15 cellular contexts compared by ENCODE assay signal in genomic region chr9:87581513-87581912, GRCh38.
DNase-seq lines count a peak whose midpoint lies in the region; ATAC-seq, FAIRE-seq and TF ChIP-seq lines count a peak whose summit lies in the region.
"Had no signal": no experiment of that assay in that cellular context is flagged by ENCODE, and none has a peak within 500 bp of the region (broad histone marks: within the 10 kb centered on the region; RNA-seq: fewer than 3 reads in every experiment).

No MANE protein-coding gene starts in this region.

- no peak overlapping the region for H3K56ac ChIP-seq in H9 (ENCODE audit: insufficient read length, low read depth, low read length)

- H3K9me3 Mint-ChIP-seq in chondrocyte (ENCODE audit: low read depth) (no peaks in the 10 kb centered on the region), H9 (no peaks in the 10 kb centered on the region)
- H3K9me3 Mint-ChIP-seq: activated T-cell treated with anti-CD3 and anti-CD28 coated beads, Interleukin-2, amount 50 U/mL, for 72 hours had no signal

- H3K27me3 ChIP-seq in HAP-1 (ENCODE audit: low read depth) (no peaks in the 10 kb centered on the region), H9 (ENCODE audit: insufficient read depth, low read length) (no peaks in the 10 kb centered on the region)
- H3K27me3 ChIP-seq: BLaER1 treated with 17β-estradiol and CSF1 and Interleukin-3, amounts not matched to agents 10 nM and 100 nM; brain microvascular endothelial cell had no signal

- peak; percentile 94 for ATAC-seq in sciatic nerve
- ATAC-seq: activated T-cell treated with anti-CD3 and anti-CD28 coated beads, Interleukin-2, amount 50 U/mL, for 72 hours had no signal

- H3K36me3 ChIP-seq in kidney (ENCODE audit: control insufficient read depth in 1 of 2, insufficient read depth in 2 of 2, low read length in 2 of 2) = no peaks in the 10 kb centered on the region
- no peaks in the 10 kb centered on the region for H3K36me3 ChIP-seq in HAP-1 (replicated peaks)
- H3K36me3 ChIP-seq: BLaER1 treated with 17β-estradiol and CSF1 and Interleukin-3, amounts not matched to agents 10 nM and 100 nM; brain microvascular endothelial cell had no signal

- TF ChIP-seq CTCF in chondrocyte (IDR thresholded peaks at IDR 0.05) (no peak), kidney (IDR thresholded peaks at IDR 0.05; ENCODE audit: borderline replicate concordance, extremely low read depth, insufficient read depth) (no peak), H9 (conservative IDR thresholded peaks at IDR 0.05) (no peak)

- peak; percentile 27 for DNase-seq in KBM-7
- DNase-seq in chondrocyte (ENCODE audit: low spot score) = no peak
- DNase-seq in kidney = no peak
- no peak for DNase-seq in sciatic nerve (ENCODE audit: low spot score)
- DNase-seq in pons (ENCODE audit: low spot score) = no peak
- DNase-seq in HAP-1 (ENCODE audit: low spot score in 2 of 2) = no peak
- DNase-seq in H9 = no peak
- no peak for DNase-seq in activated naive CD4-positive, alpha-beta T cell treated with anti-CD3 and anti-CD28 coated beads, Interleukin-2, amount 50 U/mL, for 16 hours
- DNase-seq: activated CD4-positive, CD25-positive, alpha-beta regulatory T cell; activated T-cell treated with anti-CD3 and anti-CD28 coated beads, Interleukin-2, amount 50 U/mL, for 72 hours; brain microvascular endothelial cell; NCI-H345; retina; SHP77 had no signal

- H3K23me2 ChIP-seq in H9 (ENCODE audit: insufficient read length, low read depth, low read length, poor library complexity, severe bottlenecking) = no peaks in the 10 kb centered on the region

- no peak overlapping the region for H3K4ac ChIP-seq in H9 (ENCODE audit: low read depth, low read length)

- no CpG with 5 or more reads among the region's 3 CpGs for WGBS in H9 (ENCODE audit: extremely low coverage, insufficient read length, low lambda C conversion rate)

- H3K4me3 ChIP-seq in kidney (ENCODE audit: low read length in 2 of 2) = no peak overlapping the region
- H3K4me3 ChIP-seq in HAP-1 = no peak overlapping the region
- H3K4me3 ChIP-seq: BLaER1 treated with 17β-estradiol and CSF1 and Interleukin-3, amounts not matched to agents 10 nM and 100 nM had no signal

- H2BK15ac ChIP-seq in H9 (ENCODE audit: low read depth, low read length) = no peak overlapping the region

- H4K5ac ChIP-seq in H9 (ENCODE audit: insufficient read length, low read depth, low read length) = no peak overlapping the region

- H3K36me3 Mint-ChIP-seq in chondrocyte (ENCODE audit: low read depth) = no peaks in the 10 kb centered on the region
- H3K36me3 Mint-ChIP-seq in H9 (ENCODE audit: insufficient read depth in 1 of 3, low read depth in 3 of 3) = peaks cover 0 to 2% (median 0%) of the 10 kb centered on the region in 3 experiments; a peak in 2 of 7 replicates

- no peak overlapping the region for H2AK5ac ChIP-seq in H9 (ENCODE audit: insufficient read length, low read length)

- no peak overlapping the region for H3T11ph ChIP-seq in H9 (ENCODE audit: low read length)

- no peak overlapping the region for H2BK5ac ChIP-seq in H9 (ENCODE audit: insufficient read length, low read length)

- H3K27ac ChIP-seq in kidney (ENCODE audit: low read depth in 2 of 2, low read length in 2 of 2) (peak overlapping the region; percentile 16 to 71), H9 (ENCODE audit: insufficient read length, low read depth, low read length) (no peak overlapping the region)
- H3K27ac ChIP-seq: brain microvascular endothelial cell had no signal

- H4K20me1 ChIP-seq in H9 (ENCODE audit: control insufficient read depth, insufficient read depth, insufficient read length) = no peaks in the 10 kb centered on the region

- H3K9me3 ChIP-seq in kidney (ENCODE audit: control insufficient read depth in 1 of 2, low read length in 2 of 2) = no peaks in the 10 kb centered on the region
- no peaks in the 10 kb centered on the region for H3K9me3 ChIP-seq in HAP-1
- H3K9me3 ChIP-seq in H9 (ENCODE audit: control insufficient read depth, low read depth, low read length) = no peaks in the 10 kb centered on the region
- H3K9me3 ChIP-seq: BLaER1 treated with 17β-estradiol and CSF1 and Interleukin-3, amounts not matched to agents 10 nM and 100 nM had no signal

- no peak overlapping the region for H3K18ac ChIP-seq in H9 (ENCODE audit: insufficient read length, low read depth, low read length)

- no peak overlapping the region for H2BK120ac ChIP-seq in H9 (ENCODE audit: low read depth, low read length, poor library complexity, severe bottlenecking)

- H2BK20ac ChIP-seq in H9 (ENCODE audit: low read depth, low read length, poor library complexity, severe bottlenecking) = no peak overlapping the region

- in situ Hi-C loops in KBM-7 (cut with MboI; ENCODE audit: low pct_unique_long_range_greater_than_20kb, low sequenced_read_pairs) = no loop called here
- in situ Hi-C loops in HAP-1 (cut with MboI; ENCODE audit: low sequenced_read_pairs) = no loop called here

- H3K23ac ChIP-seq in H9 (ENCODE audit: insufficient read length, low read depth, low read length) = no peak overlapping the region

- peaks cover 2% of the 10 kb centered on the region; the same call in 1 of the 2 replicates for H3K79me2 ChIP-seq in H9 (ENCODE audit: insufficient read depth, low read length)

- no peak overlapping the region for H2AFZ ChIP-seq in H9 (ENCODE audit: low read length)

- no peak overlapping the region for H2BK12ac ChIP-seq in H9 (ENCODE audit: insufficient read length, low read depth, low read length)

- H3K4me1 ChIP-seq in kidney (ENCODE audit: control insufficient read depth in 1 of 2, insufficient read depth in 1 of 2, low read depth in 1 of 2, low read length in 2 of 2) = peaks cover 15 to 28% of the 10 kb centered on the region in 2 donors
- H3K4me1 ChIP-seq in HAP-1 = no peaks in the 10 kb centered on the region
- H3K4me1 ChIP-seq in H9 (ENCODE audit: insufficient read depth, low read length) = no peaks in the 10 kb centered on the region; the same call in 1 of the 2 replicates

- H3K4me3 Mint-ChIP-seq in chondrocyte (ENCODE audit: unreplicated experiment) (no peak overlapping the region), H9 (no peak overlapping the region)
- H3K4me3 Mint-ChIP-seq: activated T-cell treated with anti-CD3 and anti-CD28 coated beads, Interleukin-2, amount 50 U/mL, for 72 hours had no signal

- no peak overlapping the region for H3K14ac ChIP-seq in H9 (ENCODE audit: insufficient read depth, low read length)

- H4K91ac ChIP-seq in H9 (ENCODE audit: insufficient read length, low read depth, low read length) = no peak overlapping the region

- no peaks in the 10 kb centered on the region for H3K27me3 Mint-ChIP-seq in chondrocyte (ENCODE audit: low read depth)
- H3K27me3 Mint-ChIP-seq in H9 (ENCODE audit: low read depth) = no peaks in the 10 kb centered on the region

- H3K27ac Mint-ChIP-seq in chondrocyte (ENCODE audit: unreplicated experiment) (peak overlapping the region; percentile 28), H9 (no peak overlapping the region)
- H3K27ac Mint-ChIP-seq: activated T-cell treated with anti-CD3 and anti-CD28 coated beads, Interleukin-2, amount 50 U/mL, for 72 hours had no signal

- no peak overlapping the region for H4K8ac ChIP-seq in H9 (replicated peaks; ENCODE audit: insufficient read length, low read depth, low read length)

- no peak for FAIRE-seq in kidney (lab: Jason Lieb, UNC)

- no peak overlapping the region for H3K9ac ChIP-seq in kidney (ENCODE audit: low read length in 2 of 2)
- no peak overlapping the region for H3K9ac ChIP-seq in H9 (ENCODE audit: extremely low read depth, insufficient read length, low read length)
- H3K9ac ChIP-seq: BLaER1 treated with 17β-estradiol and CSF1 and Interleukin-3, amounts not matched to agents 10 nM and 100 nM had no signal

- H3K4me1 Mint-ChIP-seq in chondrocyte (ENCODE audit: low read depth) (peaks cover 51% of the 10 kb centered on the region), H9 (peaks cover 8 to 11% of the 10 kb centered on the region in 2 experiments)

- intact Hi-C loops in kidney (cut with DNase I) = no loop called here
- intact Hi-C loops in sciatic nerve (cut with DNase I) = no loop called here

- H3K79me1 ChIP-seq in H9 (ENCODE audit: insufficient read depth, low read depth, low read length, poor library complexity, severe bottlenecking) = no peaks in the 10 kb centered on the region

- H3K4me2 ChIP-seq in H9 (ENCODE audit: insufficient read depth, insufficient read length, low read length) = no peak overlapping the region
